9 cellular contexts compared by ENCODE assay signal in genomic region chr20:62707981-62708521, GRCh38. TPM values are rescaled to one million over a fixed set of nuclear protein-coding genes. Genes with fewer than 3 reads are reported as not detected.
A peak's percentile ranks its signal among the peaks of the same experiment; 100 is the strongest.
DNase-seq lines count a peak whose midpoint lies in the region; ATAC-seq lines count a peak whose summit lies in the region.
"Had no signal": no experiment of that assay in that cellular context is flagged by ENCODE, and none has a peak within 500 bp of the region (broad histone marks: within the 10 kb centered on the region; RNA-seq: fewer than 3 reads in every experiment).

No MANE protein-coding gene starts in this region.

- peak overlapping the region; percentile 19 for H3K4me3 Mint-ChIP-seq in activated T-helper 17 cell treated with anti-CD3 and anti-CD28 coated beads, Interleukin-2, amount 50 U/mL, for 72 hours
- peak overlapping the region in 9 of 10 donors; percentile 32 to 81 (median 53) for H3K4me3 Mint-ChIP-seq in naive thymus-derived CD4-positive, alpha-beta T cell

- POLR2A ChIA-PET in naive thymus-derived CD4-positive, alpha-beta T cell (lab: Charles Lee): no interaction called here

- no peaks in the 10 kb centered on the region for H3K9me3 ChIP-seq in Karpas-422 (ENCODE audit: low read length)
- no peaks in the 10 kb centered on the region for H3K9me3 ChIP-seq in naive thymus-derived CD4-positive, alpha-beta T cell (ENCODE audit: control insufficient read depth in 2 of 3, low read length in 3 of 3)
- H3K9me3 ChIP-seq: thoracic aorta had no signal

- peak; percentile 37 for DNase-seq in DMS 273 treated with DMSO at 0.1 percent for 48 hours (lab: John Stamatoyannopoulos, UW)
- DNase-seq in Karpas-422: peak; percentile 53
- peak in 1 of 9 donors; percentile 20 for DNase-seq in naive thymus-derived CD4-positive, alpha-beta T cell
- DNase-seq in NCI-H187 (lab: John Stamatoyannopoulos, UW): no peak

- no peak overlapping the region for H3K27ac ChIP-seq in Karpas-422 (ENCODE audit: low read length)
- no peak overlapping the region for H3K27ac ChIP-seq in naive thymus-derived CD4-positive, alpha-beta T cell (ENCODE audit: low read depth, low read length)
- H3K27ac ChIP-seq: thoracic aorta had no signal

- H3K36me3 Mint-ChIP-seq in activated T-helper 17 cell treated with anti-CD3 and anti-CD28 coated beads, Interleukin-2, amount 50 U/mL, for 72 hours (ENCODE audit: low read depth): no peaks in the 10 kb centered on the region
- no peaks in the 10 kb centered on the region for H3K36me3 Mint-ChIP-seq in naive thymus-derived CD4-positive, alpha-beta T cell

- H3K27me3 Mint-ChIP-seq in activated T-helper 17 cell treated with anti-CD3 and anti-CD28 coated beads, Interleukin-2, amount 50 U/mL, for 72 hours: peaks cover 11% of the 10 kb centered on the region
- peaks cover 10 to 52% (median 13%) of the 10 kb centered on the region in 5 donors for H3K27me3 Mint-ChIP-seq in naive thymus-derived CD4-positive, alpha-beta T cell

- no peak overlapping the region for H3K4me3 ChIP-seq in Karpas-422 (ENCODE audit: low read length)
- H3K4me3 ChIP-seq in naive thymus-derived CD4-positive, alpha-beta T cell (ENCODE audit: low read length): no peak overlapping the region
- H3K4me3 ChIP-seq: thoracic aorta had no signal

- H2AFZ ChIP-seq in Karpas-422 (ENCODE audit: low read length): no peak overlapping the region

- no peaks in the 10 kb centered on the region for H4K20me1 ChIP-seq in Karpas-422 (ENCODE audit: insufficient read depth, low read depth, low read length)

- intact Hi-C loops in naive thymus-derived CD4-positive, alpha-beta T cell (cut with micrococcal nuclease): no loop called here

- H3K4me1 ChIP-seq in Karpas-422 (ENCODE audit: low read length): no peaks in the 10 kb centered on the region
- H3K4me1 ChIP-seq in naive thymus-derived CD4-positive, alpha-beta T cell (ENCODE audit: control insufficient read depth in 2 of 2, insufficient read depth in 2 of 2, low read length in 2 of 2): peaks cover 0 to 5% of the 10 kb centered on the region in 2 donors

- H3K4me1 Mint-ChIP-seq in activated T-helper 17 cell treated with anti-CD3 and anti-CD28 coated beads, Interleukin-2, amount 50 U/mL, for 72 hours: peaks cover 4% of the 10 kb centered on the region
- peaks cover 0 to 15% (median 7%) of the 10 kb centered on the region in 7 donors for H3K4me1 Mint-ChIP-seq in naive thymus-derived CD4-positive, alpha-beta T cell

- H3K9me3 Mint-ChIP-seq in activated T-helper 17 cell treated with anti-CD3 and anti-CD28 coated beads, Interleukin-2, amount 50 U/mL, for 72 hours: no peaks in the 10 kb centered on the region
- H3K9me3 Mint-ChIP-seq in naive thymus-derived CD4-positive, alpha-beta T cell: peaks cover 0 to 2% (median 0%) of the 10 kb centered on the region in 11 donors

- no peak overlapping the region for H3K9ac ChIP-seq in Karpas-422 (ENCODE audit: low read length)

- no peak overlapping the region for H3K27ac Mint-ChIP-seq in activated T-helper 17 cell treated with anti-CD3 and anti-CD28 coated beads, Interleukin-2, amount 50 U/mL, for 72 hours
- no peak overlapping the region for H3K27ac Mint-ChIP-seq in naive thymus-derived CD4-positive, alpha-beta T cell

- no peak overlapping the region for H3K4me2 ChIP-seq in Karpas-422 (ENCODE audit: low read depth, low read length, poor library complexity, severe bottlenecking)

- CTCF ChIA-PET in naive thymus-derived CD4-positive, alpha-beta T cell (lab: Charles Lee): interaction anchor here (0.6 kb wide), 1 partner anchor 75 kb away, joined by 3 read pairs; no protein-coding TSS in a partner anchor

- no peaks in the 10 kb centered on the region for H3K79me2 ChIP-seq in Karpas-422 (ENCODE audit: low read length)

- H3K36me3 ChIP-seq in Karpas-422 (ENCODE audit: insufficient read depth, low read length): no peaks in the 10 kb centered on the region
- H3K36me3 ChIP-seq in naive thymus-derived CD4-positive, alpha-beta T cell (ENCODE audit: control insufficient read depth in 2 of 3, insufficient read depth in 3 of 3, low read length in 3 of 3): no peaks in the 10 kb centered on the region
- H3K36me3 ChIP-seq: thoracic aorta had no signal

- ATAC-seq in activated T-helper 17 cell treated with anti-CD3 and anti-CD28 coated beads, Interleukin-2, amount 50 U/mL, for 72 hours (replicated peaks): no peak
- peak; percentile 48 for ATAC-seq in naive thymus-derived CD4-positive, alpha-beta T cell
- no peak for ATAC-seq in HG03520 (IDR thresholded peaks at IDR 0.05; ENCODE audit: unreplicated experiment)
- ATAC-seq in HG03108 (IDR thresholded peaks at IDR 0.05; ENCODE audit: unreplicated experiment): no peak
- ATAC-seq in GM18519 (IDR thresholded peaks at IDR 0.05; ENCODE audit: low FRiP score, unreplicated experiment): no peak

- no peaks in the 10 kb centered on the region for H3K27me3 ChIP-seq in Karpas-422 (ENCODE audit: low read length)
- peaks cover 0 to 5% of the 10 kb centered on the region in 2 donors for H3K27me3 ChIP-seq in naive thymus-derived CD4-positive, alpha-beta T cell (ENCODE audit: control insufficient read depth in 2 of 2, insufficient read depth in 2 of 2, low read length in 2 of 2)

- no peaks in the 10 kb centered on the region for H3K9me2 ChIP-seq in Karpas-422 (replicated peaks; ENCODE audit: insufficient read depth, low read length)

RNA-seq across cellular contexts. Expression of gene NTSR1, which starts 0.6 kb away (rescaled TPM):
- not detected in 2 replicates for total RNA-seq in Karpas-422 (2014; rRNA removed; shearing (Covaris generic); ENCODE audit: low replicate concordance)
- not detected for total RNA-seq in activated T-helper 17 cell treated with anti-CD3 and anti-CD28 coated beads, Interleukin-2, amount 50 U/mL, for 72 hours
- total RNA-seq in naive thymus-derived CD4-positive, alpha-beta T cell: under 1 TPM in 4 of 5 experiments, not detected in 1; 0.11 to 0.78 (median 0.14) TPM
- polyA plus RNA-seq in naive thymus-derived CD4-positive, alpha-beta T cell: not detected
- total RNA-seq: thoracic aorta had no signal

Comparison
In these comparisons a context has a peak if more than half of its experiments do, and no peak if none do; other contexts are left out.
1. DNase-seq: peak in DMS 273 treated with DMSO at 0.1 percent for 48 hours (single experiment) and Karpas-422 (single experiment); none in NCI-H187 (0 of 2).